7 cellular contexts compared by ENCODE assay signal in the genomic region with DNA sequence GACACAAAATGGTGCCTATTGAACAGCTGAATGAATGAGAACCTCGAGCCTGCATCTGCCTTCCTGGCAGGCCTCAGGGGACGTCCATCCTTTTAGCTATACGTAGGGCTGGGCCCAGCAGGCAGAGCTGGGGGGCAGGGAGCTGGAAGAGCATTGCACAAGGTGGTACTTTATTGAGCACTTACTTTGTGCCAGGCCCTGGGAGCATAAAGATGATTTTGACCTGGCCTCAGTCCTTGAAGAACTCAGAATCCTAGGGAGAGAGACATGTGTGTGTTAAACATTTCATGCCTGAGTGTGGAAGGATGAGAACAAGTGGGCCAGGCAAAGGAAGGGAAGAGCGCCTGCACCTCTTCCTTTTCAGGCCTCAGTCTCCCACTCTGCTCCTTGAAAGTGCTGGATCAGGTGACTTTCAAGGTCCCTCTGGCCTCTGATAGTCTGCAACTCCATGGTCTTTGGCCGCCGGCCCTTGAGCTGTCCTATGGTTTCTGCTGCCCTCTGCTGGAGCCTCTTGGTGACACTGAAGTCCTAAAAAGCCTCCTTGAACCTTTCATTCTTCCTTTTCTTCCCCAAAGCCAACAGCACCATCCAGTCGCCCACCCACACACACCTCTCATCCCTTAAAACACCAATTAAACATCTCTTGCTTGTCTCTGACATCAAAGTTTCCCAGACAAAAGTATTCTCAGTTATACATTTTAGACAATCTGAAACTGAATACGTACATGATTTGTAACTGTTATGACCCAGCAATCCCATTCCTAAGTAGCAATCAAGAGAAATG. TPM values are rescaled to one million over a fixed set of nuclear protein-coding genes. Genes with fewer than 3 reads are reported as not detected.
DNase-seq lines count a peak whose midpoint lies in the region; ATAC-seq and TF ChIP-seq lines count a peak whose summit lies in the region.

No MANE protein-coding gene starts in this region.

- intact Hi-C loops in gastrocnemius medialis (cut with DNase I; ENCODE audit: low total_unique reads): loop anchor here (5.0 to 10.0 kb wide), 2 partner anchors 53 to 225 kb away; no protein-coding TSS in a partner anchor

- H3K4me3 ChIP-seq in gastrocnemius medialis: no peak overlapping the region

- H3K9me3 ChIP-seq in gastrocnemius medialis: no peaks in the 10 kb centered on the region

- H3K27ac ChIP-seq in gastrocnemius medialis: no peak overlapping the region

- peak; percentile 24 to 67 for ATAC-seq in gastrocnemius medialis
- ATAC-seq in GM21723 (IDR thresholded peaks at IDR 0.05; ENCODE audit: unreplicated experiment): no peak

- TF ChIP-seq CTCF in GM12873 (IDR thresholded peaks at IDR 0.05; ENCODE audit: insufficient read depth, low read depth, low read length, missing control alignments) (peak; percentile 88), gastrocnemius medialis (IDR thresholded peaks at IDR 0.05 in 4 of 5, conservative IDR thresholded peaks at IDR 0.05 in 1 of 5) (peak; percentile 55 to 78 (median 73))

- peaks cover 6 to 11% of the 10 kb centered on the region in 2 donors for H3K4me1 ChIP-seq in gastrocnemius medialis

- TF ChIP-seq POLR2A in gastrocnemius medialis (IDR thresholded peaks at IDR 0.05): no peak

- DNase-seq in NCI-H146 (lab: John Stamatoyannopoulos, UW): peak; percentile 78
- peak; percentile 10 for DNase-seq in T follicular helper cell (ENCODE audit: low read depth)
- DNase-seq in amygdala (lab: John Stamatoyannopoulos, UW): peak in 51 of 56 donors; percentile 9 to 86 (median 52)
- DNase-seq in hepatic stellate cell (ENCODE audit: low spot score): peak; percentile 83
- peak; percentile 41 to 66 for DNase-seq in gastrocnemius medialis

- no peaks in the 10 kb centered on the region for H3K36me3 ChIP-seq in gastrocnemius medialis

- in situ Hi-C loops in gastrocnemius medialis (cut with MboI; ENCODE audit: low sequenced_read_pairs in 4 of 4): loop anchor here in 2 of 4 donors (10.0 to 25.0 kb wide), 2 partner anchors 175 to 203 kb away; partner anchors contain the start of gene NES (in 1 of the 2)

- peaks cover 6 to 19% (median 17%) of the 10 kb centered on the region in 3 donors for H3K27me3 ChIP-seq in gastrocnemius medialis

RNA-seq across cellular contexts. Expression of gene PEAR1, which starts 3.5 kb away (rescaled TPM):
- 10 to 100 TPM in 1 of 4 donors, 1 to 10 TPM in 3; 4.3 to 11.2 (median 6.0) TPM for total RNA-seq in gastrocnemius medialis

RNA-seq across cellular contexts. Expression of gene NTRK1, which starts 29.3 kb away (rescaled TPM):
- under 1 TPM in 2 of 4 donors, not detected in 2; 0.13 to 0.22 TPM for total RNA-seq in gastrocnemius medialis

RNA-seq across cellular contexts. Expression of gene LRRC71, which starts 30.4 kb away (rescaled TPM):
- not detected for total RNA-seq in gastrocnemius medialis

RNA-seq across cellular contexts. Expression of gene INSRR, which starts 31.1 kb away (rescaled TPM):
- total RNA-seq in gastrocnemius medialis: not detected

Comparison
In these comparisons a context has a peak if more than half of its experiments do, and no peak if none do; other contexts are left out.
1. DNase-seq: peak in every context shown above with its lines; median percentile 83 in hepatic stellate cell; 78 in NCI-H146; 54 in gastrocnemius medialis; 52 in amygdala; 10 in T follicular helper cell.